26 cellular contexts compared by ENCODE assay signal in the genomic region with DNA sequence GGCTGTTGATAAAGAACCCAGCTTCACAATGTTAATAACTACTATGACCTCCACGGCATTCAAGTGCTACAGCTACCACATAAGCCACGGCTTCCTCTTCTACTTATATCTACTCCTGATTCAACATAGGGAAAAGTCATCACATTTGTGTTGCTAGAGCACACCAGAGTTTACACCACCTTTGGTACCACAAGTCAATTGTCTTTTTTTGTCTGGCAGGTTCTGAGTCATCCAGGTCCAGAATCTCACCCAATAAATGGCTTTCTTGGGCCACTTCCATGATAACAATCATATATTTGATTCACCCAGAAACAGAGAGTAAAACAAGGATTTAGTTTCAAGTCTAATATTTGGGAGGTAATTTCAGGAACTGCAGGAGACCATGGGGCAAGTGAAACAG.
"Had no signal": no experiment of that assay in that cellular context is flagged by ENCODE, and none has a peak within 500 bp of the region (broad histone marks: within the 10 kb centered on the region; RNA-seq: fewer than 3 reads in every experiment).

No MANE protein-coding gene starts in this region.

- H3K27me3 ChIP-seq: neural progenitor cell, neutrophil, ovary, right atrium auricular region, right lobe of liver, tibial nerve, uterus had no signal

- H2AFZ ChIP-seq: neural progenitor cell had no signal

- H3K9me3 Mint-ChIP-seq: memory B cell; nephron progenitor cell; stimulated activated naive CD8-positive, alpha-beta T cell treated with anti-CD3 and anti-CD28 coated beads, Interleukin-15, amount 100 ng/mL, for 72 hours; type B pancreatic cell had no signal

- H3K27me3 Mint-ChIP-seq: memory B cell; progenitor cell of endocrine pancreas; stimulated activated memory B cell treated with anti-CD40 and anti-IgM and Interleukin-4, amounts not matched to agents 10 μg/mL and 1 μg/mL and 100 μg/mL, for 72 hours; type B pancreatic cell had no signal

- H3K36me3 Mint-ChIP-seq: memory B cell; neural progenitor cell; stimulated activated memory B cell treated with anti-CD40 and anti-IgM and Interleukin-4, amounts not matched to agents 10 μg/mL and 1 μg/mL and 100 μg/mL, for 72 hours; type B pancreatic cell had no signal

- H3K27ac Mint-ChIP-seq: memory B cell; natural killer cell; nephron progenitor cell; neural progenitor cell; progenitor cell of endocrine pancreas; stimulated activated memory B cell treated with anti-CD40 and anti-IgM and Interleukin-4, amounts not matched to agents 10 μg/mL and 1 μg/mL and 100 μg/mL, for 72 hours; stimulated activated naive CD8-positive, alpha-beta T cell treated with anti-CD3 and anti-CD28 coated beads, Interleukin-15, amount 100 ng/mL, for 72 hours; type B pancreatic cell had no signal

- DNase-seq: islet precursor cell; left ventricle myocardium inferior; midbrain; natural killer cell; nephron progenitor cell; occipital lobe; ovary; right lobe of liver; stimulated activated CD4-positive, alpha-beta T cell treated with anti-CD3 and anti-CD28 coated beads, Interleukin-1b, Interleukin-23, amount 100 ng/mL, for 48 hours; stimulated activated CD4-positive, alpha-beta T cell treated with anti-CD3 and anti-CD28 coated beads, Interleukin-2, amount 100 ng/mL, for 48 hours; stimulated activated CD4-positive, alpha-beta T cell treated with anti-CD3 and anti-CD28 coated beads, Interleukin-4, amount 100 ng/mL, for 4 hours; stimulated activated CD8-positive, alpha-beta memory T cell treated with anti-CD3 and anti-CD28 coated beads, Interleukin-4, amount 100 ng/mL, for 48 hours; stimulated activated naive CD4-positive, alpha-beta T cell treated with Interleukin-2 at 50 U/mL for 16 hours; stimulated activated naive CD8-positive, alpha-beta T cell treated with anti-CD3 and anti-CD28 coated beads, Interleukin-15, amount 100 ng/mL, for 72 hours; substantia nigra; uterus had no signal

- ATAC-seq: natural killer cell; right lobe of liver; stimulated activated memory B cell treated with anti-CD40 and anti-IgM and Interleukin-4, amounts not matched to agents 10 μg/mL and 1 μg/mL and 100 μg/mL, for 72 hours; stimulated activated naive CD8-positive, alpha-beta T cell treated with anti-CD3 and anti-CD28 coated beads, Interleukin-15, amount 100 ng/mL, for 72 hours had no signal

- H3K4me3 ChIP-seq: left ventricle myocardium inferior, lung, neural progenitor cell, ovary, right atrium auricular region, right lobe of liver, smooth muscle cell, tibial nerve, uterus had no signal

- H3K4me2 ChIP-seq: neural progenitor cell, smooth muscle cell had no signal

- H3K9ac ChIP-seq: neural progenitor cell had no signal

- H3K36me3 ChIP-seq: left ventricle myocardium inferior, neural progenitor cell, neutrophil, ovary, right atrium auricular region, right lobe of liver, tibial nerve, uterus had no signal

- H3K9me3 ChIP-seq: left ventricle myocardium inferior, neutrophil, ovary, right atrium auricular region, right lobe of liver, tibial nerve, uterus had no signal

- H3K4me3 Mint-ChIP-seq: memory B cell; natural killer cell; nephron progenitor cell; neural progenitor cell; stimulated activated memory B cell treated with anti-CD40 and anti-IgM and Interleukin-4, amounts not matched to agents 10 μg/mL and 1 μg/mL and 100 μg/mL, for 72 hours; stimulated activated naive CD8-positive, alpha-beta T cell treated with anti-CD3 and anti-CD28 coated beads, Interleukin-15, amount 100 ng/mL, for 72 hours; type B pancreatic cell had no signal

- H3K4me1 ChIP-seq: left ventricle myocardium inferior, neural progenitor cell, right atrium auricular region, right lobe of liver, tibial nerve, uterus had no signal

- H3K27ac ChIP-seq: left ventricle myocardium inferior, neural progenitor cell, neutrophil, ovary, right atrium auricular region, right lobe of liver, tibial nerve, uterus had no signal

- H3K4me1 Mint-ChIP-seq: memory B cell; natural killer cell; nephron progenitor cell; neural progenitor cell; stimulated activated memory B cell treated with anti-CD40 and anti-IgM and Interleukin-4, amounts not matched to agents 10 μg/mL and 1 μg/mL and 100 μg/mL, for 72 hours; stimulated activated naive CD8-positive, alpha-beta T cell treated with anti-CD3 and anti-CD28 coated beads, Interleukin-15, amount 100 ng/mL, for 72 hours had no signal
